In genomic region chr6:111776236-111777189, GRCh38 we compare ENCODE assay signal across 12 cellular contexts.
DNase-seq lines count a peak whose midpoint lies in the region; FAIRE-seq and TF ChIP-seq lines count a peak whose summit lies in the region.
"Had no signal": no experiment of that assay in that cellular context is flagged by ENCODE, and none has a peak within 500 bp of the region (broad histone marks: within the 10 kb centered on the region; RNA-seq: fewer than 3 reads in every experiment).

No MANE protein-coding gene starts in this region.

- no peak for TF ChIP-seq EP300 in ovary (IDR thresholded peaks at IDR 0.05)

- TF ChIP-seq POLR2A in ovary (IDR thresholded peaks at IDR 0.05) = no peak
- no peak for TF ChIP-seq POLR2A in GM12891 (IDR thresholded peaks at IDR 0.05; ENCODE audit: low read depth, low read length)

- no peak overlapping the region for H2AFZ ChIP-seq in neural progenitor cell (replicated peaks)

- WGBS in ovary, 3 donors = 60 to 66% (median 62%) methylated on average over 7 of the region's 7 CpGs

- H3K4me1 ChIP-seq in neural progenitor cell (peaks cover 9% of the 10 kb centered on the region), ovary (ENCODE audit: insufficient read depth) (peaks cover 18% of the 10 kb centered on the region)
- H3K4me1 ChIP-seq: HAP-1 had no signal

- peaks cover 29% of the 10 kb centered on the region for H3K4me1 Mint-ChIP-seq in neural progenitor cell

- H3K4me3 ChIP-seq in neural progenitor cell (no peak overlapping the region), ovary (no peak overlapping the region)
- H3K4me3 ChIP-seq: HAP-1 had no signal

- no peak overlapping the region for H3K4me3 Mint-ChIP-seq in neural progenitor cell

- FAIRE-seq in GM12891 (lab: Jason Lieb, UNC) = no peak

- H3K36me3 ChIP-seq in neural progenitor cell (no peaks in the 10 kb centered on the region), ovary (no peaks in the 10 kb centered on the region)
- H3K36me3 ChIP-seq: HAP-1 had no signal

- no peak for TF ChIP-seq CTCF in neural progenitor cell (IDR thresholded peaks at IDR 0.05)
- TF ChIP-seq CTCF in ovary (IDR thresholded peaks at IDR 0.05) = no peak

- no peaks in the 10 kb centered on the region for H3K27me3 Mint-ChIP-seq in neural progenitor cell (ENCODE audit: insufficient read depth, low read depth)

- H3K27ac ChIP-seq in neural progenitor cell = no peak overlapping the region
- peak overlapping the region in 1 of 2 donors; percentile 18 for H3K27ac ChIP-seq in ovary
- H3K27ac ChIP-seq in caudate nucleus (ENCODE audit: low read depth, low read length) = no peak overlapping the region

- no peaks in the 10 kb centered on the region for H3K9me3 ChIP-seq in neural progenitor cell (ENCODE audit: low read depth)
- no peaks in the 10 kb centered on the region for H3K9me3 ChIP-seq in ovary
- H3K9me3 ChIP-seq: HAP-1 had no signal

- H3K79me2 ChIP-seq in neural progenitor cell (ENCODE audit: low read depth) = no peaks in the 10 kb centered on the region

- H3K4me2 ChIP-seq in neural progenitor cell = no peak overlapping the region

- peaks cover 3% of the 10 kb centered on the region for H4K20me1 ChIP-seq in neural progenitor cell (ENCODE audit: low read depth)

- H3K9ac ChIP-seq in neural progenitor cell = no peak overlapping the region

- intact Hi-C loops in ovary (cut with DNase I) = no loop called here

- DNase-seq in DMS 273 (lab: John Stamatoyannopoulos, UW; ENCODE audit: unreplicated experiment) (peak; percentile 79), NCI-H1694 treated with DMSO at 0.1 percent for 48 hours (lab: John Stamatoyannopoulos, UW) (peak; percentile 44), amniotic epithelial cell (ENCODE audit: low read depth) (peak; percentile 80), neural progenitor cell (ENCODE audit: low spot score) (no peak), ovary (no peak), GM12891 (ENCODE audit: insufficient read length, low spot score) (no peak), caudate nucleus (lab: John Stamatoyannopoulos, UW) (no peak)
- DNase-seq in stimulated activated CD4-positive, alpha-beta T cell treated with anti-CD3 and anti-CD28 coated beads, Interleukin-12 subunit alpha, Interleukin-12 subunit beta, amount 100 ng/mL, for 4 hours = no peak
- DNase-seq: hypothalamus, NCI-H187 treated with DMSO at 0.1 percent for 48 hours, SHP77 treated with DMSO at 0.1 percent for 48 hours had no signal

- H3K27ac Mint-ChIP-seq in neural progenitor cell = peak overlapping the region; percentile 70

- H3K27me3 ChIP-seq in neural progenitor cell (no peaks in the 10 kb centered on the region), ovary (no peaks in the 10 kb centered on the region)

- H3K9me3 Mint-ChIP-seq in neural progenitor cell = no peaks in the 10 kb centered on the region

- peaks cover 25% of the 10 kb centered on the region for H3K36me3 Mint-ChIP-seq in neural progenitor cell

- no peaks in the 10 kb centered on the region for H3F3A ChIP-seq in neural progenitor cell (ENCODE audit: low read depth)

TF ChIP-seq in GM12891, 5 proteins besides CTCF, POLR2A, EP300 and RAD21:
- TF ChIP-seq PAX5 (IDR thresholded peaks at IDR 0.05; ENCODE audit: insufficient read depth, low read length, severe bottlenecking) = no peak
- no peak for TF ChIP-seq SPI1 (IDR thresholded peaks at IDR 0.05; ENCODE audit: low read depth, low read length)
- no peak for TF ChIP-seq POU2F2 (IDR thresholded peaks at IDR 0.05; ENCODE audit: low read depth, low read length)
- no peak for TF ChIP-seq POLR2AphosphoS5 (IDR thresholded peaks at IDR 0.05; ENCODE audit: low read depth, low read length)
- TF ChIP-seq TAF1 (IDR thresholded peaks at IDR 0.05; ENCODE audit: low read depth, low read length) = no peak

Comparison
In these comparisons a context has a peak if more than half of its experiments do, and no peak if none do; other contexts are left out.
1. DNase-seq: peak in DMS 273 (single experiment), NCI-H1694 treated with DMSO at 0.1 percent for 48 hours (single experiment) and amniotic epithelial cell (single experiment); none in neural progenitor cell (single experiment), ovary (0 of 5), GM12891 (single experiment), stimulated activated CD4-positive, alpha-beta T cell treated with anti-CD3 and anti-CD28 coated beads, Interleukin-12 subunit alpha, Interleukin-12 subunit beta, amount 100 ng/mL, for 4 hours (single experiment) and caudate nucleus (0 of 61).